In genomic region chr1:110341146-110341871, GRCh38 we compare ENCODE assay signal across 1 cellular context.
TF ChIP-seq lines count a peak whose summit lies in the region.

No MANE protein-coding gene starts in this region.

TF ChIP-seq in K562, 482 proteins besides CTCF, POLR2A, EP300 and RAD21 (continued from another document and continues in another):
- no peak for TF ChIP-seq ZNF407 (IDR thresholded peaks at IDR 0.05; ENCODE audit: low read depth)
- TF ChIP-seq TFAP4 (CRISPR knock-in tag; IDR thresholded peaks at IDR 0.05; ENCODE audit: borderline replicate concordance) = peak; percentile 29; the same call in 1 of the 2 replicates
- no peak for TF ChIP-seq HEY1 (CRISPR knock-in tag; IDR thresholded peaks at IDR 0.05; ENCODE audit: borderline replicate concordance)
- 0 out of 2 replicates have a peak, but pooled peaks have one; percentile 10 for TF ChIP-seq SMARCA4 (IDR thresholded peaks at IDR 0.05)
- no peak for TF ChIP-seq POLR2H (tag; IDR thresholded peaks at IDR 0.05; ENCODE audit: low read depth)
- TF ChIP-seq ZNF174 (CRISPR knock-in tag; IDR thresholded peaks at IDR 0.05) = no peak
- TF ChIP-seq GTF3C2 (IDR thresholded peaks at IDR 0.05; ENCODE audit: borderline replicate concordance, extremely low read depth, insufficient read length) = no peak
- TF ChIP-seq RBFOX2 (IDR thresholded peaks at IDR 0.05; ENCODE audit: low read depth, low read length) = peak; percentile 56
- TF ChIP-seq ZBTB8A (IDR thresholded peaks at IDR 0.05; ENCODE audit: partially characterized antibody) = no peak
- TF ChIP-seq CHD7 (IDR thresholded peaks at IDR 0.05; ENCODE audit: low read depth, low read length) = no peak
- TF ChIP-seq STAT5B (CRISPR knock-in tag; IDR thresholded peaks at IDR 0.05) = no peak
- no peak for TF ChIP-seq HNRNPH1 (optimal IDR thresholded peaks at IDR 0.05; ENCODE audit: low read depth, low read length)
- no peak for TF ChIP-seq COPS2 (conservative IDR thresholded peaks at IDR 0.05)
- TF ChIP-seq KLF6 (CRISPR knock-in tag; IDR thresholded peaks at IDR 0.05; ENCODE audit: borderline replicate concordance) = no peak
- TF ChIP-seq MXI1 (IDR thresholded peaks at IDR 0.05; ENCODE audit: low read depth, low read length) = no peak
- no peak for TF ChIP-seq CLOCK (CRISPR knock-in tag; IDR thresholded peaks at IDR 0.05; ENCODE audit: borderline replicate concordance)
- no peak for TF ChIP-seq ZNF408 (CRISPR knock-in tag; IDR thresholded peaks at IDR 0.05; ENCODE audit: low read depth)
- no peak for TF ChIP-seq ZNF24 (IDR thresholded peaks at IDR 0.05)
- no peak for TF ChIP-seq SMARCB1 (IDR thresholded peaks at IDR 0.05; ENCODE audit: insufficient read length, low read depth)
- no peak for TF ChIP-seq HDAC1 (IDR thresholded peaks at IDR 0.05)
- TF ChIP-seq ETV6 (IDR thresholded peaks at IDR 0.05; ENCODE audit: borderline replicate concordance in 1 of 2, low read depth in 2 of 2, low read length in 1 of 2) = no peak
- no peak for TF ChIP-seq ETV6 (CRISPR knock-in tag; IDR thresholded peaks at IDR 0.05; ENCODE audit: borderline replicate concordance)
- no peak for TF ChIP-seq ZNF699 (CRISPR knock-in tag; IDR thresholded peaks at IDR 0.05; ENCODE audit: insufficient replicate concordance)
- no peak for TF ChIP-seq ZNF212 (CRISPR knock-in tag; IDR thresholded peaks at IDR 0.05)
